In the genomic region with DNA sequence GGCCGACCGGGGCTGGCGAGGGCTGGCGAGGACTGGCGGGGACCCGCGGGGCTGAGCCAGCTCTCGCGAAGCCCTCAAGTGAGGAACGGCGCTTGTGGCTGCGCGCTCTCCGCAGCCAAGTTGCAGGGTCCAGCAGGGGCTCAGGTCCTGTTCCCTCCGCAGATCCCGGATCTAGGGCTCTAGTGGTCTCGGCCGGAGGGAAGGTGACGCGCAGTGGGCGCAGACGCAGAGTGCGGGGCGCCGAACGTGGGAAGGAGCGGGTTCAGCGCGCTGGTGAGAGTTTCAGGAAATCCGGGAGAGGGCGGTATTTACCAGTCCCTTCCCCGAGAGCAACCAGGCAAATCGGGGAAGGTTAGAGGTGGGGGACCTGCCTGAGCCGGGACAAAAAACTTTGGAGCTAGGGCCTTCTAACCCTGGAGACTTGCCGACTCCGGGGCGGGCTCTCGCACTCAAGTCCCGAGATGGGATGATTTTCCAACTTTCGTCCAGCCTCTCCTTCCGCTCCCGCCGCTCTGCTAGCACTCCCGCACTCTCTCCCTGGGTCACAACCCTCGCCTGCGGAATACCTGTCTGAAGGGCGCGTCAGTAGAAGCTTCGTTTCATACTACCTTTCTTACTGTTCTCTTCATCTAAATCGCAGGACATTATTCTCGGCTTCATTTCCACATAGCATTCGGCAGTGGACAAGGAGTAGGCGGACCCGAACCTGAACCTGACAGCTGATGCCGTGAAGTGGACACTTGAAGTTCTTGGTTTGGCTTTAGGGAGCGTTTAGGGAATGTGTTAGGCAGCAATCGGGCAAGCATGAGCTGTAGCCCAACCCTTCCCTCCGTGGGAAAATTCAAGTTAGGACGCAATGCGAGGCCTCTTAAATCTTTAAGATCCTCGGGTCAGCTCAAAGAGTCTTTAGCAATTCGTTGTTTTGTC, we compare ENCODE assay signal across 8 cellular contexts. TPM values are rescaled to one million over a fixed set of nuclear protein-coding genes. Genes with fewer than 3 reads are reported as not detected.
DNase-seq lines count a peak whose midpoint lies in the region; TF ChIP-seq lines count a peak whose summit lies in the region.

No MANE protein-coding gene starts in this region.

- no peaks in the 10 kb centered on the region for H3K36me3 ChIP-seq in HEK293 (ENCODE audit: control insufficient read depth in 2 of 2, insufficient read depth in 1 of 2, low read length in 2 of 2)
- H3K36me3 ChIP-seq in neuron (ENCODE audit: insufficient read depth, low read length), result no peaks in the 10 kb centered on the region

- peaks cover 15% of the 10 kb centered on the region for H3K4me1 ChIP-seq in HEK293 (ENCODE audit: control insufficient read depth, insufficient read depth, low read length)
- H3K4me1 ChIP-seq in neuron (ENCODE audit: insufficient read depth, low read length), result peaks cover 5% of the 10 kb centered on the region

- peaks cover 62% of the 10 kb centered on the region for H3K27me3 Mint-ChIP-seq in activated naive CD4-positive, alpha-beta T cell treated with anti-CD3 and anti-CD28 coated beads, Interleukin-2, amount 10 ng/mL, durations not matched to agents 7 days and 5 days

- DNase-seq in NCI-H510A (lab: John Stamatoyannopoulos, UW) (peak; percentile 65), epithelial cell of proximal tubule (ENCODE audit: low read depth) (no peak), middle frontal gyrus (ENCODE audit: extremely low spot score, low spot score) (no peak), Kasumi-1 (lab: John Stamatoyannopoulos, UW) (no peak)
- DNase-seq in stimulated activated CD4-positive, alpha-beta T cell treated with anti-CD3 and anti-CD28 coated beads, Interleukin-2, amount 100 ng/mL, for 48 hours, result no peak
- DNase-seq in activated naive CD4-positive, alpha-beta T cell treated with anti-CD3 and anti-CD28 coated beads, Interleukin-2, amount 10 ng/mL, durations not matched to agents 7 days and 5 days, result no peak

- peaks cover 3% of the 10 kb centered on the region for H3K36me3 Mint-ChIP-seq in activated naive CD4-positive, alpha-beta T cell treated with anti-CD3 and anti-CD28 coated beads, Interleukin-2, amount 10 ng/mL, durations not matched to agents 7 days and 5 days

- POLR2A ChIA-PET in HEK293 (lab: Yijun Ruan, JAX), result interaction anchor here (1.3 kb wide), 1 partner anchor 469 kb away, joined by 3 read pairs; no protein-coding TSS in a partner anchor

- peak overlapping the region; percentile 98 for H2AFZ ChIP-seq in neuron (ENCODE audit: low read depth, low read length)

- no peak for TF ChIP-seq CTCF in HEK293 (tag by site-specific recombination; IDR thresholded peaks at IDR 0.05)
- TF ChIP-seq CTCF in epithelial cell of proximal tubule (conservative IDR thresholded peaks at IDR 0.05; ENCODE audit: low read depth, low read length), result peak; percentile 51

- no peak overlapping the region for H3K27ac Mint-ChIP-seq in activated naive CD4-positive, alpha-beta T cell treated with anti-CD3 and anti-CD28 coated beads, Interleukin-2, amount 10 ng/mL, durations not matched to agents 7 days and 5 days

- CTCF ChIA-PET in HEK293 (lab: Yijun Ruan, JAX), result interaction anchor here (0.6 to 3.6 kb wide), 33 partner anchors 8 to 502 kb away, joined by 3 to 55 read pairs (median 4); no protein-coding TSS in a partner anchor
- CTCF ChIA-PET in activated naive CD4-positive, alpha-beta T cell treated with anti-CD3 and anti-CD28 coated beads, Interleukin-2, amount 10 ng/mL, durations not matched to agents 7 days and 5 days (lab: Charles Lee), result interaction anchor here (0.8 kb wide), 1 partner anchor 18 kb away, joined by 3 read pairs; no protein-coding TSS in a partner anchor

- H3K9me3 ChIP-seq in HEK293 (ENCODE audit: control insufficient read depth, insufficient read depth, low read depth, low read length) (no peaks in the 10 kb centered on the region), neuron (ENCODE audit: low read length) (no peaks in the 10 kb centered on the region)

- H3K4me1 Mint-ChIP-seq in activated naive CD4-positive, alpha-beta T cell treated with anti-CD3 and anti-CD28 coated beads, Interleukin-2, amount 10 ng/mL, durations not matched to agents 7 days and 5 days, result peaks cover 3% of the 10 kb centered on the region

- H3K4me3 ChIP-seq in HEK293 (ENCODE audit: low read depth, low read length) (peak overlapping the region; percentile 47), epithelial cell of proximal tubule (ENCODE audit: low read depth, low read length) (peak overlapping the region; percentile 40), neuron (ENCODE audit: low read length) (peak overlapping the region; percentile 53)

- H3K27ac ChIP-seq in HEK293 (ENCODE audit: extremely low read depth, low read depth, low read length), result peak overlapping the region; percentile 70; the same call in 1 of the 2 replicates

- H3K4me3 Mint-ChIP-seq in activated naive CD4-positive, alpha-beta T cell treated with anti-CD3 and anti-CD28 coated beads, Interleukin-2, amount 10 ng/mL, durations not matched to agents 7 days and 5 days, result no peak overlapping the region

- H3K9me3 Mint-ChIP-seq in activated naive CD4-positive, alpha-beta T cell treated with anti-CD3 and anti-CD28 coated beads, Interleukin-2, amount 10 ng/mL, durations not matched to agents 7 days and 5 days, result no peaks in the 10 kb centered on the region

- peaks cover 83% of the 10 kb centered on the region for H3K27me3 ChIP-seq in neuron (ENCODE audit: insufficient read depth, low read length)

TF ChIP-seq in HEK293, 187 proteins besides CTCF, POLR2A, EP300 and RAD21:
- TF ChIP-seq SALL2 (tag by site-specific recombination; IDR thresholded peaks at IDR 0.05; ENCODE audit: borderline replicate concordance) (no peak), ZNF654 (tag by site-specific recombination; IDR thresholded peaks at IDR 0.05; ENCODE audit: low read depth) (peak; percentile 57)
- TF ChIP-seq, protein P1, sequence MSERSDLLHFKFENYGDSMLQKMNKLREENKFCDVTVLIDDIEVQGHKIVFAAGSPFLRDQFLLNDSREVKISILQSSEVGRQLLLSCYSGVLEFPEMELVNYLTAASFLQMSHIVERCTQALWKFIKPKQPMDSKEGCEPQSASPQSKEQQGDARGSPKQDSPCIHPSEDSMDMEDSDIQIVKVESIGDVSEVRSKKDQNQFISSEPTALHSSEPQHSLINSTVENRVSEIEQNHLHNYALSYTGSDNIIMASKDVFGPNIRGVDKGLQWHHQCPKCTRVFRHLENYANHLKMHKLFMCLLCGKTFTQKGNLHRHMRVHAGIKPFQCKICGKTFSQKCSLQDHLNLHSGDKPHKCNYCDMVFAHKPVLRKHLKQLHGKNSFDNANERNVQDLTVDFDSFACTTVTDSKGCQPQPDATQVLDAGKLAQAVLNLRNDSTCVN (tag by site-specific recombination; optimal IDR thresholded peaks at IDR 0.05), result peak; percentile 47

RNA-seq across cellular contexts. Expression of a gene that starts 13.6 kb away (rescaled TPM):
- total RNA-seq in epithelial cell of proximal tubule, result 0.12 TPM in 1 of 2 replicates, not detected in the other
